In genomic region chr10:72325222-72326175, GRCh38 we compare ENCODE assay signal across 8 cellular contexts. TPM values are rescaled to one million over a fixed set of nuclear protein-coding genes. Genes with fewer than 3 reads are reported as not detected.
A peak's percentile ranks its signal among the peaks of the same experiment; 100 is the strongest.
DNase-seq lines count a peak whose midpoint lies in the region; ATAC-seq and TF ChIP-seq lines count a peak whose summit lies in the region.
"Not testable (repeated sequence)": the region's sequence is repeated elsewhere in the genome, so short reads cannot be mapped to it uniquely, and the experiment has no call there.

No MANE protein-coding gene starts in this region.

- WGBS in right lobe of liver (ENCODE audit: insufficient coverage, low coverage, low lambda C conversion rate, missing lambda C conversion rate) = 27% methylated on average over 3 of the region's 50 CpGs
- 42 to 53% methylated on average over 37 to 40 of the region's 50 CpGs for WGBS in tibial nerve, 2 donors

- H3K4me3 Mint-ChIP-seq in progenitor cell of endocrine pancreas (ENCODE audit: low read depth) = not testable (repeated sequence)

- TF ChIP-seq EP300 in tibial nerve (IDR thresholded peaks at IDR 0.05) = peak; percentile 29 to 65

- peaks cover 0 to 45% (median 16%) of the 10 kb centered on the region in 4 donors for H3K4me1 ChIP-seq in right lobe of liver
- peaks cover 5 to 90% (median 52%) of the 10 kb centered on the region in 4 donors for H3K4me1 ChIP-seq in tibial nerve

- not testable (repeated sequence) for H3K4me3 ChIP-seq in fibroblast of pulmonary artery (replicated peaks; ENCODE audit: low read depth, low read length); right lobe of liver
- peak overlapping the region in 1 of 4 donors; percentile 9 for H3K4me3 ChIP-seq in tibial nerve

- not testable (repeated sequence) for H3K27me3 ChIP-seq in right lobe of liver, tibial nerve

- ATAC-seq in right lobe of liver = peak in 3 of 4 donors; percentile 1 to 13 (median 6)

- not testable (repeated sequence) for TF ChIP-seq CTCF in fibroblast of pulmonary artery (IDR thresholded peaks at IDR 0.05; ENCODE audit: low read length, missing control alignments); right lobe of liver (IDR thresholded peaks at IDR 0.05); progenitor cell of endocrine pancreas (IDR thresholded peaks at IDR 0.05; ENCODE audit: unreplicated experiment); tibial nerve (IDR thresholded peaks at IDR 0.05)

- peaks cover 13% of the 10 kb centered on the region for H3K4me1 Mint-ChIP-seq in progenitor cell of endocrine pancreas (ENCODE audit: low read depth)

- not testable (repeated sequence) for TF ChIP-seq POLR2A in right lobe of liver (IDR thresholded peaks at IDR 0.05); tibial nerve (IDR thresholded peaks at IDR 0.05)

- H3K27ac ChIP-seq in right lobe of liver (peak overlapping the region in 2 of 3 donors; percentile 43 to 45), tibial nerve (peak overlapping the region; percentile 66 to 90 (median 84))

- not testable (repeated sequence) for H3K36me3 ChIP-seq in right lobe of liver, tibial nerve

- H3K9me3 Mint-ChIP-seq in progenitor cell of endocrine pancreas (ENCODE audit: low read depth) = not testable (repeated sequence)

- intact Hi-C loops in right lobe of liver (cut with DNase I) = loop anchor here in 1 of 2 donors (10.0 kb wide), 1 partner anchor 101 kb away; no protein-coding TSS in a partner anchor

- not testable (repeated sequence) for H3K9me3 ChIP-seq in right lobe of liver, tibial nerve

- H3K27ac Mint-ChIP-seq in progenitor cell of endocrine pancreas = peak overlapping the region; percentile 59

- DNase-seq in GF-D8 (lab: John Stamatoyannopoulos, UW) (peak; percentile 46), NCI-H2107 treated with DMSO at 0.1 percent for 48 hours (lab: John Stamatoyannopoulos, UW; ENCODE audit: unreplicated experiment) (peak; percentile 88), SK-N-DZ (ENCODE audit: low spot score) (peak; percentile 89), brain pericyte (ENCODE audit: low read depth, low spot score) (peak; percentile 92), fibroblast of pulmonary artery (ENCODE audit: low read depth) (peak; percentile 86), right lobe of liver (peak in 1 of 3 donors; percentile 64)
- not testable (repeated sequence) for DNase-seq in progenitor cell of endocrine pancreas (ENCODE audit: low spot score, unreplicated experiment); tibial nerve (ENCODE audit: low spot score in 2 of 2)

- not testable (repeated sequence) for H3K36me3 Mint-ChIP-seq in progenitor cell of endocrine pancreas (ENCODE audit: insufficient read depth)

- not testable (repeated sequence) for H3K27me3 Mint-ChIP-seq in progenitor cell of endocrine pancreas

RNA-seq across cellular contexts. Expression of gene DNAJB12, which starts 29.2 kb away (rescaled TPM):
- polyA plus RNA-seq in SK-N-DZ (2014; cell fraction: cytosol; rRNA removed) = 17.7 and 18.7 TPM in 2 replicates
- 20.4 and 30.5 TPM in 2 replicates for polyA plus RNA-seq in SK-N-DZ (2014; cell fraction: nucleus; rRNA removed)
- total RNA-seq in right lobe of liver (10 to 100 TPM; 16.6 to 22.1 (median 19.2) TPM), progenitor cell of endocrine pancreas (33.2 and 34.7 TPM in 2 replicates), tibial nerve (100 to 1,000 TPM in 2 of 4 donors, 10 to 100 TPM in 2; 81.3 to 115 (median 98.9) TPM)

RNA-seq across cellular contexts. Expression of gene DDIT4, which starts 51.8 kb away (rescaled TPM):
- polyA plus RNA-seq in SK-N-DZ (2014; cell fraction: cytosol; rRNA removed) = 50.3 and 61.1 TPM in 2 replicates
- polyA plus RNA-seq in SK-N-DZ (2014; cell fraction: nucleus; rRNA removed) = 30.1 and 38.3 TPM in 2 replicates
- total RNA-seq in right lobe of liver = 100 to 1,000 TPM in 4 of 6 experiments, 10 to 100 TPM in 2; 51.7 to 180 (median 143) TPM
- total RNA-seq in progenitor cell of endocrine pancreas = 36.9 and 49.7 TPM in 2 replicates
- 1,000 to 10,000 TPM; 1,317 to 2,202 (median 1,604) TPM for total RNA-seq in tibial nerve

Comparison
In these comparisons a context has a peak if more than half of its experiments do, and no peak if none do; other contexts are left out.
1. RNA of gene DDIT4, which starts 51.8 kb away (total RNA-seq): 1,317 to 2,202 TPM in tibial nerve; 51.7 to 180 TPM in right lobe of liver and 36.9 to 49.7 TPM in progenitor cell of endocrine pancreas; every median in the first group is over 4 times any median in the second.